ENCODE assay signal across 7 cellular contexts in genomic region chr4:42809419-42810084, GRCh38.
"Had no signal": no experiment of that assay in that cellular context is flagged by ENCODE, and none has a peak within 500 bp of the region (broad histone marks: within the 10 kb centered on the region; RNA-seq: fewer than 3 reads in every experiment).

No MANE protein-coding gene starts in this region.

- H3K4me3 ChIP-seq: GM23248, HAP-1 had no signal

- H3K4me3 Mint-ChIP-seq: IgD-negative memory B cell had no signal

- H3K36me3 Mint-ChIP-seq: IgD-negative memory B cell had no signal

- H3K27ac ChIP-seq: GM23248, HL-60 had no signal

- DNase-seq: GM23248, GOT3, H7 had no signal

- ATAC-seq: HepG2 had no signal

- H3K36me3 ChIP-seq: HAP-1 had no signal

- H3K4me1 ChIP-seq: HAP-1 had no signal

- H3K9me3 ChIP-seq: HAP-1 had no signal

- H3K27ac Mint-ChIP-seq: IgD-negative memory B cell had no signal
